ENCODE assay signal across 8 cellular contexts in genomic region chr15:81410318-81410753, GRCh38. TPM values are rescaled to one million over a fixed set of nuclear protein-coding genes. Genes with fewer than 3 reads are reported as not detected.
A peak's percentile ranks its signal among the peaks of the same experiment; 100 is the strongest.
DNase-seq lines count a peak whose midpoint lies in the region; ATAC-seq and TF ChIP-seq lines count a peak whose summit lies in the region.

No MANE protein-coding gene starts in this region.

- H3K79me2 ChIP-seq in SK-N-SH (ENCODE audit: insufficient read depth) (no peaks in the 10 kb centered on the region), mesendoderm (ENCODE audit: control insufficient read depth, insufficient read depth, low read length) (no peaks in the 10 kb centered on the region)

- no peak overlapping the region for H2AK5ac ChIP-seq in mesendoderm (ENCODE audit: low read length)

- H4K5ac ChIP-seq in mesendoderm (ENCODE audit: low read length): no peak overlapping the region

- H3K4me1 ChIP-seq in A673 (ENCODE audit: insufficient read depth, low read length, poor library complexity, severe bottlenecking): no peaks in the 10 kb centered on the region
- H3K4me1 ChIP-seq in SK-N-SH (ENCODE audit: control insufficient read depth in 1 of 2, insufficient read depth in 2 of 2, low read depth in 1 of 2, low read length in 1 of 2): peaks cover 0 to 17% of the 10 kb centered on the region in 2 experiments; a peak in 2 of 4 replicates
- H3K4me1 ChIP-seq in mesendoderm (ENCODE audit: control insufficient read depth, low read depth, low read length): no peaks in the 10 kb centered on the region

- CTCF ChIA-PET in A673 (lab: Charles Lee): interaction anchor here (0.7 to 1.2 kb wide), 2 partner anchors 144 to 408 kb away, joined by 3 to 7 read pairs; no protein-coding TSS in a partner anchor
- CTCF ChIA-PET in SK-N-SH (lab: Yijun Ruan, JAX): interaction anchor here (0.6 to 7.3 kb wide), 53 partner anchors 10 to 1128 kb away, joined by 3 to 93 read pairs (median 4); partner anchors contain the start of gene MEX3B

- TF ChIP-seq CTCF in A673 (conservative IDR thresholded peaks at IDR 0.05; ENCODE audit: low read depth, low read length): peak; percentile 63
- TF ChIP-seq CTCF in SK-N-SH (IDR thresholded peaks at IDR 0.05): peak; percentile 70

- no peaks in the 10 kb centered on the region for H3K79me1 ChIP-seq in mesendoderm (ENCODE audit: low read length)

- no peak overlapping the region for H3K23ac ChIP-seq in mesendoderm (ENCODE audit: low read length)

- H3K4me3 ChIP-seq in A673 (ENCODE audit: low read depth, low read length, poor library complexity, severe bottlenecking): no peak overlapping the region
- H3K4me3 ChIP-seq in SK-N-SH (ENCODE audit: low read depth in 2 of 2, low read length in 1 of 2): no peak overlapping the region; a peak in 1 of 4 replicates
- no peak overlapping the region for H3K4me3 ChIP-seq in mesendoderm (ENCODE audit: low read length)

- H2BK15ac ChIP-seq in mesendoderm (replicated peaks; ENCODE audit: low read depth): no peak overlapping the region

- H3K4me2 ChIP-seq in SK-N-SH (no peak overlapping the region), mesendoderm (ENCODE audit: low read length) (no peak overlapping the region)

- H3K27me3 ChIP-seq in A673 (replicated peaks; ENCODE audit: insufficient read depth, low read depth, low read length, poor library complexity): peaks cover 38% of the 10 kb centered on the region
- H3K27me3 ChIP-seq in SK-N-SH (ENCODE audit: insufficient read depth): no peaks in the 10 kb centered on the region
- no peaks in the 10 kb centered on the region for H3K27me3 ChIP-seq in mesendoderm (ENCODE audit: insufficient read depth, low read length, poor library complexity)

- peak; percentile 91 for TF ChIP-seq RAD21 in SK-N-SH (IDR thresholded peaks at IDR 0.05; ENCODE audit: low read length)

- H4K8ac ChIP-seq in mesendoderm (ENCODE audit: low read depth, low read length): no peak overlapping the region

- POLR2A ChIA-PET in A673 (lab: Charles Lee; ENCODE audit: low non-redundant PET) (no interaction called here), SK-N-SH (lab: Yijun Ruan, JAX) (no interaction called here)

- TF ChIP-seq EP300 in SK-N-SH (IDR thresholded peaks at IDR 0.05; ENCODE audit: borderline replicate concordance in 1 of 2, low read depth in 1 of 2, low read length in 1 of 2): no peak

- no peak overlapping the region for H2BK5ac ChIP-seq in mesendoderm (ENCODE audit: low read length)

- H3K36me3 ChIP-seq in A673 (ENCODE audit: insufficient read depth, low read length, poor library complexity, severe bottlenecking) (no peaks in the 10 kb centered on the region), SK-N-SH (replicated peaks in 1 of 2; ENCODE audit: control insufficient read depth in 1 of 2, insufficient read depth in 2 of 2, low read length in 1 of 2) (no peaks in the 10 kb centered on the region), mesendoderm (ENCODE audit: control insufficient read depth, insufficient read depth, low read length) (no peaks in the 10 kb centered on the region)

- 0% methylated on average over 4 of the region's 4 CpGs for WGBS in SK-N-SH (ENCODE audit: low lambda C conversion rate)
- no CpG with 5 or more reads among the region's 4 CpGs for WGBS in mesendoderm (ENCODE audit: extremely low coverage, insufficient coverage, low lambda C conversion rate)

- ATAC-seq in GM18870 (IDR thresholded peaks at IDR 0.05; ENCODE audit: unreplicated experiment): no peak

- H2AFZ ChIP-seq in SK-N-SH (ENCODE audit: low read depth): no peak overlapping the region

- BruUV-seq in A673 (replicated peaks; lab: Mats Ljungman, UMichigan): no TSS peak

- H3K4ac ChIP-seq in mesendoderm (ENCODE audit: low read depth, low read length): no peak overlapping the region

- H3K27ac ChIP-seq in A673 (ENCODE audit: low read depth, low read length, poor library complexity, severe bottlenecking) (no peak overlapping the region), SK-N-SH (ENCODE audit: low read depth in 2 of 2, low read length in 1 of 2) (no peak overlapping the region), epithelial cell of prostate (no peak overlapping the region), mesendoderm (ENCODE audit: low read depth, low read length) (no peak overlapping the region)

- H3F3A ChIP-seq in SK-N-SH (replicated peaks; ENCODE audit: insufficient read depth): no peaks in the 10 kb centered on the region

- H4K20me1 ChIP-seq in SK-N-SH (ENCODE audit: insufficient read depth): no peaks in the 10 kb centered on the region

- no peak overlapping the region for H3K18ac ChIP-seq in mesendoderm (ENCODE audit: low read length)

- intact Hi-C loops in A673 (cut with micrococcal nuclease; ENCODE audit: unreplicated experiment): loop anchor here (2.0 to 10.0 kb wide), 2 partner anchors 634 to 788 kb away; partner anchors contain the start of gene MEX3B

- no peak overlapping the region for H3K9ac ChIP-seq in SK-N-SH
- peak overlapping the region; percentile 9 for H3K9ac ChIP-seq in mesendoderm (ENCODE audit: low read length)

- DNase-seq in A673 (ENCODE audit: low spot score): peak; percentile 73
- peak; percentile 41 for DNase-seq in GM04503 (ENCODE audit: low read depth)
- peak; percentile 23 for DNase-seq in NCI-H1105 (lab: John Stamatoyannopoulos, UW)
- peak; percentile 57 for DNase-seq in SK-N-SH
- peak; percentile 72 for DNase-seq in epithelial cell of prostate (ENCODE audit: low read depth, low spot score)
- DNase-seq in mesendoderm: peak; percentile 88
- DNase-seq in activated CD8-positive, alpha-beta memory T cell treated with anti-CD3 and anti-CD28 coated beads, Interleukin-2, amount 50 U/mL, for 48 hours: no peak

- no peaks in the 10 kb centered on the region for H3K9me3 ChIP-seq in A673 (ENCODE audit: low read depth, low read length, poor library complexity, severe bottlenecking)
- no peaks in the 10 kb centered on the region for H3K9me3 ChIP-seq in SK-N-SH

- no peak overlapping the region for H2BK120ac ChIP-seq in mesendoderm (ENCODE audit: low read depth, low read length)

- H3K56ac ChIP-seq in mesendoderm (ENCODE audit: low read length): peak overlapping the region; percentile 46

- no peaks in the 10 kb centered on the region for H3K9me2 ChIP-seq in SK-N-SH

TF ChIP-seq in SK-N-SH, 30 proteins besides CTCF, POLR2A, EP300 and RAD21:
- TF ChIP-seq TAF1 (IDR thresholded peaks at IDR 0.05; ENCODE audit: borderline replicate concordance, low read depth, low read length) (no peak), SMC3 (IDR thresholded peaks at IDR 0.05; ENCODE audit: low read depth, low read length) (peak; percentile 72), MXI1 (IDR thresholded peaks at IDR 0.05; ENCODE audit: low read depth, low read length) (no peak)
TF ChIP-seq in SK-N-SH: peak in this region for 1.

RNA-seq across cellular contexts. Expression of gene TMC3, which starts 36.3 kb away (rescaled TPM):
- not detected in 2 replicates for total RNA-seq in A673 (2021)
- polyA plus RNA-seq in SK-N-SH (2012; rRNA removed): not detected in 2 replicates
- polyA plus RNA-seq in SK-N-SH (2012; cell fraction: cytosol; rRNA removed): not detected in 2 replicates
- not detected in 2 replicates for polyA plus RNA-seq in SK-N-SH (2012; cell fraction: nucleus; rRNA removed)
- polyA plus RNA-seq in mesendoderm (2013, experiment 1 of 2): not detected
- polyA plus RNA-seq in mesendoderm (2013, experiment 2 of 2): not detected
